ENCODE assay signal across 10 cellular contexts in the genomic region with DNA sequence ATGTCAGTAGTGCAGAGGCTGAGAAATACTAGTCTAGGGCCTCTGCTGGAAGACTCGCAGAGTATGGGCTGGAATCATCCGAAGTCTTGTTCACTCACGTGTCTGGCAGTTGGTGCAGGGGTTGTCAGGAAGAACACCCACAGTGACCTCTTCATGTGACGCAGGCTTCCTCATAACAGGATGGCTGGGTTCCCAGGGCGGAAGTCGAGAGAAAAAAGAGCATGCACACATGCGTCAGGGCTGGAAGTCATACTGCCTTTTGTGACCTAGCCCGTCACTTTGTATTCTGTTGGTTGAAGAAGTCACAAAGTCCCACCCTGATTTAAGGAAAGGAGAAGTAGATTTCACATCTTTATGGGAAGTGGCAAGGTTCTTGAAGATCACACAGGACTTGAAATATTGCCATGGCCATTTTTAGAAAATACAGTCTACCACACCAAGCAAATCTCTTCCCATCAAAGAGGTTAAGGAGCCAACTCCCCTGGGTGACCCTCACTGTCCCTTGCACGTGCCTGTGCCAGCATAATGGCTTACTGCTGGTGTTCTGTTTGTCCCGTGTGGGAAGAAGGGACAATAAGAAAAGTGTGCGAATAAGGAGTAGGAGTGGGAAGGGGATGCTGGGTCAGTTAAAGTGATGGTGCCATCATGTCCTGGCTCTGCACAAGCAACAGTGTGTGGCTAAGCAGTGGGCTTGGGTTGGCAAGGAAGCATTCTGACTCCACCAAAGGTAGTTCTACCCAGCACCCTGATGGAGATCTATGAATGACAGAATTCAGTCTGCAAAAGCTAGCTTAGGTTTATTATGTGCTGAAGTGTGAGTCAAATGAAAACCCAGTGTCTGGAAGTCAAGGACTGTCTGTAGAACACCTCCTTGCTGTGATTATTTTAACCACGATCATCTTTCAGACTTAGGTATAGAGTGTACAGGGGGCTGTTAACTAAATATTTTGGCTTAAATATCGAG. TPM values are rescaled to one million over a fixed set of nuclear protein-coding genes. Genes with fewer than 3 reads are reported as not detected.
DNase-seq lines count a peak whose midpoint lies in the region; ATAC-seq and TF ChIP-seq lines count a peak whose summit lies in the region.
"Had no signal": no experiment of that assay in that cellular context is flagged by ENCODE, and none has a peak within 500 bp of the region (broad histone marks: within the 10 kb centered on the region; RNA-seq: fewer than 3 reads in every experiment).

No MANE protein-coding gene starts in this region.

- peak; percentile 6 for DNase-seq in activated T-cell treated with anti-CD3 and anti-CD28 coated beads, Interleukin-2, amount 50 U/mL, for 4 hours
- no peak for DNase-seq in activated T-cell treated with anti-CD3 and anti-CD28 coated beads, Interleukin-2, amount 50 U/mL, for 48 hours
- peak; percentile 29 to 81 (median 44) for DNase-seq in body of pancreas
- peak; percentile 72 to 93 for DNase-seq in lower leg skin (ENCODE audit: low spot score in 2 of 2)
- peak; percentile 34 for DNase-seq in transverse colon
- no peak for DNase-seq in progenitor cell of endocrine pancreas (ENCODE audit: low spot score, unreplicated experiment)
- no peak for DNase-seq in GM23338 (ENCODE audit: low spot score)
- DNase-seq: WERI-Rb-1 had no signal

- H2AFZ ChIP-seq in GM23338 = no peak overlapping the region

- ATAC-seq in activated T-cell treated with anti-CD3 and anti-CD28 coated beads, Interleukin-2, amount 50 U/mL, for 4 hours = no peak
- ATAC-seq in body of pancreas = peak; percentile 55
- ATAC-seq in HG03571 (IDR thresholded peaks at IDR 0.05; ENCODE audit: unreplicated experiment) = no peak
- no peak for ATAC-seq in GM23338

- H3K27ac ChIP-seq in body of pancreas = peak overlapping the region in 2 of 4 donors; percentile 11 to 72
- peak overlapping the region; percentile 28 to 57 (median 37) for H3K27ac ChIP-seq in transverse colon
- H3K27ac ChIP-seq in GM23338 (ENCODE audit: low read depth) = no peak overlapping the region
- H3K27ac ChIP-seq: BLaER1, WERI-Rb-1 had no signal

- H3K9me3 ChIP-seq in body of pancreas (no peaks in the 10 kb centered on the region), transverse colon (no peaks in the 10 kb centered on the region)
- H3K9me3 ChIP-seq: BLaER1 had no signal

- H3K4me3 Mint-ChIP-seq in activated T-cell treated with anti-CD3 and anti-CD28 coated beads, Interleukin-2, amount 50 U/mL, for 4 hours = no peak overlapping the region
- H3K4me3 Mint-ChIP-seq in progenitor cell of endocrine pancreas (ENCODE audit: low read depth) (no peak overlapping the region), GM23338 (no peak overlapping the region)

- no peaks in the 10 kb centered on the region for H3K79me2 ChIP-seq in GM23338 (replicated peaks; ENCODE audit: insufficient read depth)

- H3K4me3 ChIP-seq in body of pancreas (no peak overlapping the region), lower leg skin (ENCODE audit: low read depth, poor library complexity, severe bottlenecking) (no peak overlapping the region), transverse colon (no peak overlapping the region), GM23338 (no peak overlapping the region)
- H3K4me3 ChIP-seq: BLaER1 had no signal

- 75 to 86% methylated on average over 13 of the region's 13 CpGs for WGBS in body of pancreas, 2 donors
- WGBS in lower leg skin, 2 donors = 60 to 66% methylated on average over 13 of the region's 13 CpGs
- 78 to 87% methylated on average over 6 to 13 of the region's 13 CpGs for WGBS in transverse colon (ENCODE audit: low coverage in 1 of 2), 2 donors

- H3K27me3 Mint-ChIP-seq in activated T-cell treated with anti-CD3 and anti-CD28 coated beads, Interleukin-2, amount 50 U/mL, for 4 hours (ENCODE audit: low read depth) = no peaks in the 10 kb centered on the region
- H3K27me3 Mint-ChIP-seq in progenitor cell of endocrine pancreas (no peaks in the 10 kb centered on the region), GM23338 (ENCODE audit: insufficient read depth, low read depth, poor library complexity) (no peaks in the 10 kb centered on the region)

- no peak for TF ChIP-seq EP300 in transverse colon (IDR thresholded peaks at IDR 0.05; ENCODE audit: low read depth)

- no peaks in the 10 kb centered on the region for H3K9me2 ChIP-seq in GM23338 (ENCODE audit: insufficient read depth)

- H3F3A ChIP-seq in GM23338 (replicated peaks; ENCODE audit: low read depth) = no peaks in the 10 kb centered on the region

- TF ChIP-seq CTCF in body of pancreas (IDR thresholded peaks at IDR 0.05) (no peak), lower leg skin (IDR thresholded peaks at IDR 0.05) (no peak), transverse colon (IDR thresholded peaks at IDR 0.05) (no peak), progenitor cell of endocrine pancreas (IDR thresholded peaks at IDR 0.05; ENCODE audit: unreplicated experiment) (no peak), GM23338 (conservative IDR thresholded peaks at IDR 0.05; ENCODE audit: low read depth in 2 of 2) (no peak)

- TF ChIP-seq POLR2A in body of pancreas (IDR thresholded peaks at IDR 0.05) = no peak
- no peak for TF ChIP-seq POLR2A in lower leg skin (IDR thresholded peaks at IDR 0.05)
- no peak for TF ChIP-seq POLR2A in transverse colon (IDR thresholded peaks at IDR 0.05)

- in situ Hi-C loops in transverse colon (cut with MboI; ENCODE audit: low pct_ligation_motif_present in 1 of 4, low pct_unique_long_range_greater_than_20kb in 1 of 4, low sequenced_read_pairs in 3 of 4) = no loop called here

- intact Hi-C loops in body of pancreas (cut with DNase I) (no loop called here), lower leg skin (cut with DNase I; ENCODE audit: low total_unique reads) (no loop called here), transverse colon (cut with DNase I; ENCODE audit: low total_unique reads) (no loop called here)

- H3K36me3 Mint-ChIP-seq in activated T-cell treated with anti-CD3 and anti-CD28 coated beads, Interleukin-2, amount 50 U/mL, for 4 hours (ENCODE audit: insufficient read depth) = peaks cover 15% of the 10 kb centered on the region
- peaks cover 7% of the 10 kb centered on the region for H3K36me3 Mint-ChIP-seq in progenitor cell of endocrine pancreas (ENCODE audit: insufficient read depth)
- H3K36me3 Mint-ChIP-seq in GM23338 (ENCODE audit: low read depth) = peaks cover 26% of the 10 kb centered on the region

- H3K4me2 ChIP-seq in GM23338 = no peak overlapping the region
- H3K4me2 ChIP-seq: BLaER1 had no signal

- H3K36me3 ChIP-seq in body of pancreas (replicated peaks in 1 of 2; ENCODE audit: insufficient read depth in 1 of 2, low read depth in 2 of 2) (peaks cover 0 to 3% of the 10 kb centered on the region in 2 donors), transverse colon (peaks cover 0 to 4% (median 0%) of the 10 kb centered on the region in 4 donors), GM23338 (ENCODE audit: insufficient read depth) (peaks cover 13% of the 10 kb centered on the region)

- no peaks in the 10 kb centered on the region for H3K4me1 Mint-ChIP-seq in activated T-cell treated with anti-CD3 and anti-CD28 coated beads, Interleukin-2, amount 50 U/mL, for 4 hours (ENCODE audit: low read depth)
- H3K4me1 Mint-ChIP-seq in progenitor cell of endocrine pancreas (ENCODE audit: low read depth) = no peaks in the 10 kb centered on the region
- no peaks in the 10 kb centered on the region for H3K4me1 Mint-ChIP-seq in GM23338

- no peaks in the 10 kb centered on the region for H3K9me3 Mint-ChIP-seq in activated T-cell treated with anti-CD3 and anti-CD28 coated beads, Interleukin-2, amount 50 U/mL, for 4 hours
- H3K9me3 Mint-ChIP-seq in progenitor cell of endocrine pancreas (ENCODE audit: low read depth) (no peaks in the 10 kb centered on the region), GM23338 (no peaks in the 10 kb centered on the region)

- no peaks in the 10 kb centered on the region for H3K27me3 ChIP-seq in body of pancreas
- H3K27me3 ChIP-seq in transverse colon = no peaks in the 10 kb centered on the region
- H3K27me3 ChIP-seq in GM23338 (ENCODE audit: insufficient read depth) = no peaks in the 10 kb centered on the region
- H3K27me3 ChIP-seq: BLaER1 had no signal

- no peaks in the 10 kb centered on the region for H3K4me1 ChIP-seq in body of pancreas
- H3K4me1 ChIP-seq in transverse colon = no peaks in the 10 kb centered on the region
- no peaks in the 10 kb centered on the region for H3K4me1 ChIP-seq in GM23338 (ENCODE audit: insufficient read depth)

- no peaks in the 10 kb centered on the region; the same call in none of the 2 replicates for H4K20me1 ChIP-seq in GM23338 (replicated peaks; ENCODE audit: insufficient read depth)
- H4K20me1 ChIP-seq: BLaER1 had no signal

- no peak overlapping the region for H3K27ac Mint-ChIP-seq in progenitor cell of endocrine pancreas
- H3K27ac Mint-ChIP-seq in GM23338 = no peak overlapping the region

TF ChIP-seq in GM23338, 12 proteins besides CTCF, POLR2A, EP300 and RAD21 (continues in another document):
- TF ChIP-seq CREB1 (CRISPR knock-in tag; IDR thresholded peaks at IDR 0.05; ENCODE audit: low read depth) (no peak), ZNF114 (CRISPR knock-in tag; IDR thresholded peaks at IDR 0.05) (no peak), EZH2 (IDR thresholded peaks at IDR 0.05; ENCODE audit: low read depth, unreplicated experiment) (no peak), ETS1 (IDR thresholded peaks at IDR 0.05) (no peak)

RNA-seq across cellular contexts. Expression of gene HEATR3, which starts 28.1 kb away (rescaled TPM):
- 10 to 100 TPM; 20.9 to 25.0 (median 24.5) TPM for total RNA-seq in activated T-cell treated with anti-CD3 and anti-CD28 coated beads, Interleukin-2, amount 50 U/mL, for 4 hours
- 10 to 100 TPM; 17.4 to 25.7 TPM for total RNA-seq in body of pancreas
- 10 to 100 TPM; 11.5 to 19.7 (median 12.5) TPM for total RNA-seq in lower leg skin
- total RNA-seq in transverse colon = 10 to 100 TPM; 17.6 to 42.2 (median 25.8) TPM
- 18.1 and 19.6 TPM in 2 replicates for total RNA-seq in progenitor cell of endocrine pancreas
- 29.9 and 35.0 TPM in 2 replicates for total RNA-seq in GM23338 (2014; rRNA removed; shearing (Covaris generic))
- 7.5 and 8.0 TPM in 2 replicates for polyA plus RNA-seq in GM23338 (2016; fragmentation: Nextera tagmentation; extraction: Ambion mirVana)

RNA-seq across cellular contexts. Expression of gene TENT4B, which starts 59.2 kb away (rescaled TPM):
- 10 to 100 TPM; 26.0 to 28.7 (median 27.8) TPM for total RNA-seq in activated T-cell treated with anti-CD3 and anti-CD28 coated beads, Interleukin-2, amount 50 U/mL, for 4 hours
- total RNA-seq in body of pancreas (1 to 10 TPM; 2.0 to 7.0 TPM), lower leg skin (10 to 100 TPM in 3 of 4 donors, 1 to 10 TPM in 1; 9.1 to 14.7 (median 12.6) TPM), transverse colon (10 to 100 TPM in 2 of 4 donors, 1 to 10 TPM in 2; 8.2 to 18.0 (median 13.0) TPM), progenitor cell of endocrine pancreas (13.5 TPM in 2 replicates)
- total RNA-seq in GM23338 (2014; rRNA removed; shearing (Covaris generic)) = 18.3 and 21.3 TPM in 2 replicates
- 16.7 and 17.6 TPM in 2 replicates for polyA plus RNA-seq in GM23338 (2016; fragmentation: Nextera tagmentation; extraction: Ambion mirVana)

Comparison
In these comparisons a context has a peak if more than half of its experiments do, and no peak if none do; other contexts are left out.
1. DNase-seq: peak in activated T-cell treated with anti-CD3 and anti-CD28 coated beads, Interleukin-2, amount 50 U/mL, for 4 hours (single experiment), body of pancreas (4 of 4), lower leg skin (2 of 2) and transverse colon (single experiment); none in activated T-cell treated with anti-CD3 and anti-CD28 coated beads, Interleukin-2, amount 50 U/mL, for 48 hours (0 of 2), progenitor cell of endocrine pancreas (single experiment) and GM23338 (single experiment).